In genomic region chr9:79568337-79569084, GRCh38 we compare ENCODE assay signal across 18 cellular contexts. TPM values are rescaled to one million over a fixed set of nuclear protein-coding genes. Genes with fewer than 3 reads are reported as not detected.
DNase-seq lines count a peak whose midpoint lies in the region; ATAC-seq and TF ChIP-seq lines count a peak whose summit lies in the region.
"Had no signal": no experiment of that assay in that cellular context is flagged by ENCODE, and none has a peak within 500 bp of the region (broad histone marks: within the 10 kb centered on the region; RNA-seq: fewer than 3 reads in every experiment).

No MANE protein-coding gene starts in this region.

- POLR2A ChIA-PET in CD4-positive, alpha-beta T cell (lab: Charles Lee) = interaction anchor here (1.0 to 1.5 kb wide), 3 partner anchors 13 to 16 kb away, joined by 3 to 6 read pairs (median 4); no protein-coding TSS in a partner anchor

- no peak overlapping the region for H3K27ac ChIP-seq in CD4-positive, alpha-beta T cell (ENCODE audit: low read depth, low read length)
- H3K27ac ChIP-seq in OCI-LY3 (ENCODE audit: low read length) = no peak overlapping the region
- H3K27ac ChIP-seq: body of pancreas, coronary artery, Peyer's patch, tibial nerve had no signal

- intact Hi-C loops in CD4-positive, alpha-beta T cell (cut with DNase I, micrococcal nuclease) = loop anchor here in 1 of 2 experiments (10.0 kb wide), 1 partner anchor 94 kb away; no protein-coding TSS in a partner anchor

- DNase-seq in CD4-positive, alpha-beta T cell = no peak
- DNase-seq in amniotic stem cell (lab: John Stamatoyannopoulos, UW) (no peak), NCI-H524 (lab: John Stamatoyannopoulos, UW) (no peak)
- DNase-seq: activated CD4-positive, alpha-beta T cell treated with anti-CD3 and anti-CD28 coated beads, Interleukin-2, amount 50 U/mL, for 4 hours; activated naive CD4-positive, alpha-beta T cell treated with anti-CD3 and anti-CD28 coated beads, Interleukin-2, amount 50 U/mL, for 16 hours; activated T-cell treated with anti-CD3 and anti-CD28 coated beads, Interleukin-2, amount 50 U/mL, for 24 hours; AML-193; left ventricle myocardium superior; NCI-H1930; Peyer's patch had no signal

- H3K4me1 Mint-ChIP-seq in CD4-positive, alpha-beta T cell (ENCODE audit: low read depth) = peaks cover 6% of the 10 kb centered on the region
- peaks cover 9% of the 10 kb centered on the region for H3K4me1 Mint-ChIP-seq in nephron

- no peak overlapping the region for H3K27ac Mint-ChIP-seq in CD4-positive, alpha-beta T cell
- H3K27ac Mint-ChIP-seq in nephron = no peak overlapping the region
- H3K27ac Mint-ChIP-seq: activated T-cell treated with anti-CD3 and anti-CD28 coated beads, Interleukin-2, amount 50 U/mL, for 24 hours had no signal

- no peaks in the 10 kb centered on the region for H4K20me1 ChIP-seq in OCI-LY3 (ENCODE audit: insufficient read depth, low read length)

- H3K27me3 ChIP-seq in CD4-positive, alpha-beta T cell (ENCODE audit: control insufficient read depth, insufficient read depth, low read length) = no peaks in the 10 kb centered on the region
- H3K27me3 ChIP-seq in OCI-LY3 (ENCODE audit: low read depth, low read length) = peaks cover 9% of the 10 kb centered on the region; the same call in 1 of the 2 replicates
- H3K27me3 ChIP-seq: body of pancreas, Peyer's patch, tibial nerve had no signal

- H3K9me3 ChIP-seq in CD4-positive, alpha-beta T cell (ENCODE audit: control insufficient read depth, low read length) = no peaks in the 10 kb centered on the region
- H3K9me3 ChIP-seq in OCI-LY3 (ENCODE audit: insufficient read depth, low read length) = no peaks in the 10 kb centered on the region
- H3K9me3 ChIP-seq: body of pancreas, Peyer's patch, tibial nerve had no signal

- peaks cover 2% of the 10 kb centered on the region for H3K36me3 Mint-ChIP-seq in CD4-positive, alpha-beta T cell (ENCODE audit: low read depth)
- no peaks in the 10 kb centered on the region for H3K36me3 Mint-ChIP-seq in nephron (ENCODE audit: low read depth)

- H2AFZ ChIP-seq in OCI-LY3 (ENCODE audit: low read depth, low read length) = no peak overlapping the region

- peaks cover 7% of the 10 kb centered on the region for H3K79me2 ChIP-seq in OCI-LY3 (ENCODE audit: low read length)

- H3K36me3 ChIP-seq in OCI-LY3 (replicated peaks; ENCODE audit: low read depth, low read length) = no peaks in the 10 kb centered on the region
- H3K36me3 ChIP-seq: Peyer's patch, tibial nerve had no signal

- H3K9ac ChIP-seq in OCI-LY3 (ENCODE audit: low read length) = no peak overlapping the region

- peaks cover 24% of the 10 kb centered on the region for H3K27me3 Mint-ChIP-seq in CD4-positive, alpha-beta T cell
- H3K27me3 Mint-ChIP-seq in nephron (ENCODE audit: low read depth) = peaks cover 13% of the 10 kb centered on the region

- ATAC-seq in CD4-positive, alpha-beta T cell (ENCODE audit: poor library complexity) = no peak
- ATAC-seq in GM18907 (IDR thresholded peaks at IDR 0.05; ENCODE audit: unreplicated experiment) (no peak), HG03039 (IDR thresholded peaks at IDR 0.05; ENCODE audit: unreplicated experiment) (no peak)
- ATAC-seq: body of pancreas, left ventricle myocardium superior had no signal

- no peak for TF ChIP-seq CTCF in CD4-positive, alpha-beta T cell (IDR thresholded peaks at IDR 0.05)
- peak; percentile 13 for TF ChIP-seq CTCF in GM12873 (IDR thresholded peaks at IDR 0.05; ENCODE audit: insufficient read depth, low read depth, low read length, missing control alignments)
- TF ChIP-seq CTCF in OCI-LY3 (IDR thresholded peaks at IDR 0.05; ENCODE audit: low read depth, low read length) = peak; percentile 33
- no peak for TF ChIP-seq CTCF in nephron (IDR thresholded peaks at IDR 0.05; ENCODE audit: unreplicated experiment in 3 of 3)

- peak overlapping the region; percentile 30 for H3K4me2 ChIP-seq in OCI-LY3 (ENCODE audit: low read length)

- CTCF ChIA-PET in CD4-positive, alpha-beta T cell (lab: Charles Lee) = interaction anchor here (0.7 to 1.2 kb wide), 3 partner anchors 94 to 140 kb away, joined by 3 to 6 read pairs (median 3); no protein-coding TSS in a partner anchor

- no peaks in the 10 kb centered on the region for H3K9me3 Mint-ChIP-seq in CD4-positive, alpha-beta T cell
- H3K9me3 Mint-ChIP-seq in nephron = no peaks in the 10 kb centered on the region
- H3K9me3 Mint-ChIP-seq: activated T-cell treated with anti-CD3 and anti-CD28 coated beads, Interleukin-2, amount 50 U/mL, for 24 hours had no signal

- H3K4me3 ChIP-seq in OCI-LY3 (ENCODE audit: low read length) = no peak overlapping the region
- H3K4me3 ChIP-seq: body of pancreas, coronary artery, Peyer's patch, tibial nerve had no signal

- H3K4me3 Mint-ChIP-seq in CD4-positive, alpha-beta T cell = peak overlapping the region; percentile 35
- H3K4me3 Mint-ChIP-seq in nephron = peak overlapping the region; percentile 21 to 50 (median 28)
- H3K4me3 Mint-ChIP-seq: activated T-cell treated with anti-CD3 and anti-CD28 coated beads, Interleukin-2, amount 50 U/mL, for 24 hours had no signal

- H3K4me1 ChIP-seq in OCI-LY3 (ENCODE audit: low read length) = peaks cover 26% of the 10 kb centered on the region

RNA-seq across cellular contexts. Expression of gene TLE4, which starts 3.3 kb away (rescaled TPM):
- 100 to 1,000 TPM; 125 to 136 TPM for total RNA-seq in CD4-positive, alpha-beta T cell

Comparison
In these comparisons a context has a peak if more than half of its experiments do, and no peak if none do; other contexts are left out.
1. CTCF ChIP-seq: peak in GM12873 (single experiment) and OCI-LY3 (single experiment); none in CD4-positive, alpha-beta T cell (single experiment) and nephron (0 of 3).